9 cellular contexts compared by ENCODE assay signal in genomic region chr17:45231481-45232116, GRCh38. TPM values are rescaled to one million over a fixed set of nuclear protein-coding genes. Genes with fewer than 3 reads are reported as not detected.
DNase-seq lines count a peak whose midpoint lies in the region; ATAC-seq and TF ChIP-seq lines count a peak whose summit lies in the region.
"Had no signal": no experiment of that assay in that cellular context is flagged by ENCODE, and none has a peak within 500 bp of the region (broad histone marks: within the 10 kb centered on the region; RNA-seq: fewer than 3 reads in every experiment).

No MANE protein-coding gene starts in this region.

- H3K36me3 ChIP-seq in SU-DHL-6 (ENCODE audit: low read length) (no peaks in the 10 kb centered on the region), vagina (no peaks in the 10 kb centered on the region)

- H2AFZ ChIP-seq in SU-DHL-6 (ENCODE audit: low read depth, low read length, severe bottlenecking): no peak overlapping the region

- H4K20me1 ChIP-seq in SU-DHL-6 (ENCODE audit: low read depth, low read length): no peaks in the 10 kb centered on the region

- H3K4me1 ChIP-seq in vagina: peaks cover 52% of the 10 kb centered on the region

- no peaks in the 10 kb centered on the region for H3K27me3 ChIP-seq in SU-DHL-6 (ENCODE audit: low read length)
- no peaks in the 10 kb centered on the region for H3K27me3 ChIP-seq in vagina

- intact Hi-C loops in left ventricle myocardium superior (cut with micrococcal nuclease) (no loop called here), vagina (cut with DNase I) (no loop called here)

- H3K4me3 ChIP-seq in SU-DHL-6 (ENCODE audit: insufficient read depth, low read length, poor library complexity, severe bottlenecking): no peak overlapping the region
- H3K4me3 ChIP-seq in vagina: no peak overlapping the region

- H3K27ac ChIP-seq in SU-DHL-6 (ENCODE audit: low read depth, low read length) (peak overlapping the region; percentile 99), vagina (peak overlapping the region; percentile 85)

- peaks cover 41% of the 10 kb centered on the region for H3F3A ChIP-seq in SU-DHL-6 (ENCODE audit: insufficient read depth)

- H3K9me3 ChIP-seq in SU-DHL-6 (ENCODE audit: insufficient read depth, low read length): no peaks in the 10 kb centered on the region
- no peaks in the 10 kb centered on the region for H3K9me3 ChIP-seq in vagina

- H3K9me2 ChIP-seq in SU-DHL-6 (replicated peaks; ENCODE audit: insufficient read depth, low read length): no peaks in the 10 kb centered on the region

- TF ChIP-seq POLR2A in vagina (IDR thresholded peaks at IDR 0.05) (no peak), GM18505 (IDR thresholded peaks at IDR 0.05; ENCODE audit: borderline replicate concordance, extremely low read depth, insufficient read depth, insufficient read length) (no peak)

- DNase-seq in stimulated activated CD4-positive, alpha-beta T cell treated with anti-CD3 and anti-CD28 coated beads, Interleukin-15, amount 100 ng/mL, for 24 hours: peak; percentile 49
- no peak for DNase-seq in stimulated activated CD4-positive, alpha-beta T cell treated with anti-CD3 and anti-CD28 coated beads, Interleukin-12 subunit alpha, Interleukin-12 subunit beta, amount 100 ng/mL, for 4 hours
- DNase-seq in left ventricle myocardium superior (peak; percentile 53), vagina (ENCODE audit: extremely low spot score in 2 of 2) (no peak)
- DNase-seq in activated CD8-positive, alpha-beta memory T cell treated with anti-CD3 and anti-CD28 coated beads for 24 hours: no peak
- DNase-seq in activated CD8-positive, alpha-beta memory T cell treated with anti-CD3 and anti-CD28 coated beads, Interleukin-2, amount 50 U/mL, for 48 hours: no peak

- H3K79me2 ChIP-seq in SU-DHL-6 (ENCODE audit: insufficient read depth, low read length): peaks cover 38% of the 10 kb centered on the region

- no peak for ATAC-seq in left ventricle myocardium superior
- no peak for ATAC-seq in GM18505 (IDR thresholded peaks at IDR 0.05; ENCODE audit: unreplicated experiment)

- peak overlapping the region; percentile 98 for H3K9ac ChIP-seq in SU-DHL-6 (ENCODE audit: low read length)

- peak overlapping the region; percentile 92 for H3K4me2 ChIP-seq in SU-DHL-6 (ENCODE audit: low read depth, low read length, poor library complexity, severe bottlenecking)

- TF ChIP-seq CTCF in SU-DHL-6 (IDR thresholded peaks at IDR 0.05; ENCODE audit: insufficient read depth, low read length, poor library complexity, severe bottlenecking): peak; percentile 72
- TF ChIP-seq CTCF in vagina (IDR thresholded peaks at IDR 0.05): no peak

RNA-seq across cellular contexts. Expression of gene FMNL1, which starts 9.9 kb away (rescaled TPM):
- total RNA-seq in left ventricle myocardium superior (14.0 TPM), vagina (22.1 TPM)

RNA-seq across cellular contexts. Expression of gene SPATA32, which starts 30.3 kb away (rescaled TPM):
- total RNA-seq in left ventricle myocardium superior (not detected), vagina (not detected)
- total RNA-seq: pulmonary artery endothelial cell had no signal

Comparison
In these comparisons a context has a peak if more than half of its experiments do, and no peak if none do; other contexts are left out.
1. DNase-seq: peak in stimulated activated CD4-positive, alpha-beta T cell treated with anti-CD3 and anti-CD28 coated beads, Interleukin-15, amount 100 ng/mL, for 24 hours (single experiment) and left ventricle myocardium superior (single experiment); none in stimulated activated CD4-positive, alpha-beta T cell treated with anti-CD3 and anti-CD28 coated beads, Interleukin-12 subunit alpha, Interleukin-12 subunit beta, amount 100 ng/mL, for 4 hours (single experiment), vagina (0 of 2), activated CD8-positive, alpha-beta memory T cell treated with anti-CD3 and anti-CD28 coated beads for 24 hours (single experiment) and activated CD8-positive, alpha-beta memory T cell treated with anti-CD3 and anti-CD28 coated beads, Interleukin-2, amount 50 U/mL, for 48 hours (single experiment).